ENCODE assay signal across 1 cellular context in genomic region chr1:44609768-44610526, GRCh38.
TF ChIP-seq lines count a peak whose summit lies in the region.

No MANE protein-coding gene starts in this region.

TF ChIP-seq in K562, 482 proteins besides CTCF, POLR2A, EP300 and RAD21 (continued from another document and continues in another):
- no peak for TF ChIP-seq GABPA (tag; conservative IDR thresholded peaks at IDR 0.05; ENCODE audit: low read depth)
- TF ChIP-seq STAT5A (IDR thresholded peaks at IDR 0.05; ENCODE audit: borderline replicate concordance, low read length) = peak; percentile 54; the same call in 1 of the 2 replicates
- TF ChIP-seq, protein P1, sequence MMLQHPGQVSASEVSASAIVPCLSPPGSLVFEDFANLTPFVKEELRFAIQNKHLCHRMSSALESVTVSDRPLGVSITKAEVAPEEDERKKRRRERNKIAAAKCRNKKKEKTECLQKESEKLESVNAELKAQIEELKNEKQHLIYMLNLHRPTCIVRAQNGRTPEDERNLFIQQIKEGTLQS (IDR thresholded peaks at IDR 0.05) = no peak
- TF ChIP-seq, protein P1 (CRISPR knock-in tag; conservative IDR thresholded peaks at IDR 0.05) = no peak
- no peak for TF ChIP-seq ZC3H8 (IDR thresholded peaks at IDR 0.05)
- no peak for TF ChIP-seq U2AF2 (optimal IDR thresholded peaks at IDR 0.05; ENCODE audit: low read depth, low read length)
- TF ChIP-seq BRD9 (IDR thresholded peaks at IDR 0.05; ENCODE audit: low read depth, partially characterized antibody) = no peak
- no peak for TF ChIP-seq RBM17 (IDR thresholded peaks at IDR 0.05; ENCODE audit: borderline replicate concordance, low read depth, low read length)
- TF ChIP-seq, protein P2, sequence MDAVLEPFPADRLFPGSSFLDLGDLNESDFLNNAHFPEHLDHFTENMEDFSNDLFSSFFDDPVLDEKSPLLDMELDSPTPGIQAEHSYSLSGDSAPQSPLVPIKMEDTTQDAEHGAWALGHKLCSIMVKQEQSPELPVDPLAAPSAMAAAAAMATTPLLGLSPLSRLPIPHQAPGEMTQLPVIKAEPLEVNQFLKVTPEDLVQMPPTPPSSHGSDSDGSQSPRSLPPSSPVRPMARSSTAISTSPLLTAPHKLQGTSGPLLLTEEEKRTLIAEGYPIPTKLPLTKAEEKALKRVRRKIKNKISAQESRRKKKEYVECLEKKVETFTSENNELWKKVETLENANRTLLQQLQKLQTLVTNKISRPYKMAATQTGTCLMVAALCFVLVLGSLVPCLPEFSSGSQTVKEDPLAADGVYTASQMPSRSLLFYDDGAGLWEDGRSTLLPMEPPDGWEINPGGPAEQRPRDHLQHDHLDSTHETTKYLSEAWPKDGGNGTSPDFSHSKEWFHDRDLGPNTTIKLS (IDR thresholded peaks at IDR 0.05; ENCODE audit: borderline replicate concordance, low read depth) = no peak
- TF ChIP-seq SAFB (IDR thresholded peaks at IDR 0.05; ENCODE audit: borderline replicate concordance, low read depth, low read length) = no peak
- TF ChIP-seq, protein P3, sequence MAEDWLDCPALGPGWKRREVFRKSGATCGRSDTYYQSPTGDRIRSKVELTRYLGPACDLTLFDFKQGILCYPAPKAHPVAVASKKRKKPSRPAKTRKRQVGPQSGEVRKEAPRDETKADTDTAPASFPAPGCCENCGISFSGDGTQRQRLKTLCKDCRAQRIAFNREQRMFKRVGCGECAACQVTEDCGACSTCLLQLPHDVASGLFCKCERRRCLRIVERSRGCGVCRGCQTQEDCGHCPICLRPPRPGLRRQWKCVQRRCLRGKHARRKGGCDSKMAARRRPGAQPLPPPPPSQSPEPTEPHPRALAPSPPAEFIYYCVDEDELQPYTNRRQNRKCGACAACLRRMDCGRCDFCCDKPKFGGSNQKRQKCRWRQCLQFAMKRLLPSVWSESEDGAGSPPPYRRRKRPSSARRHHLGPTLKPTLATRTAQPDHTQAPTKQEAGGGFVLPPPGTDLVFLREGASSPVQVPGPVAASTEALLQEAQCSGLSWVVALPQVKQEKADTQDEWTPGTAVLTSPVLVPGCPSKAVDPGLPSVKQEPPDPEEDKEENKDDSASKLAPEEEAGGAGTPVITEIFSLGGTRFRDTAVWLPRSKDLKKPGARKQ (CRISPR knock-in tag; IDR thresholded peaks at IDR 0.05) = no peak
- no peak for TF ChIP-seq TRIM28 (IDR thresholded peaks at IDR 0.05)
- no peak for TF ChIP-seq TEAD2 (tag; IDR thresholded peaks at IDR 0.05)
- TF ChIP-seq, protein P4, sequence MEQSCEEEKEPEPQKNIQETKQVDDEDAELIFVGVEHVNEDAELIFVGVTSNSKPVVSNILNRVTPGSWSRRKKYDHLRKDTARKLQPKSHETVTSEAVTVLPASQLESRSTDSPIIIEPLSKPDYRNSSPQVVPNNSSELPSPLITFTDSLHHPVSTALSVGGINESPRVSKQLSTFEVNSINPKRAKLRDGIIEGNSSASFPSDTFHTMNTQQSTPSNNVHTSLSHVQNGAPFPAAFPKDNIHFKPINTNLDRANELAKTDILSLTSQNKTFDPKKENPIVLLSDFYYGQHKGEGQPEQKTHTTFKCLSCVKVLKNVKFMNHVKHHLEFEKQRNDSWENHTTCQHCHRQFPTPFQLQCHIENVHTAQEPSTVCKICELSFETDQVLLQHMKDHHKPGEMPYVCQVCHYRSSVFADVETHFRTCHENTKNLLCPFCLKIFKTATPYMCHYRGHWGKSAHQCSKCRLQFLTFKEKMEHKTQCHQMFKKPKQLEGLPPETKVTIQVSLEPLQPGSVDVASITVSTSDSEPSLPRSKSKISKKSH (CRISPR knock-in tag; IDR thresholded peaks at IDR 0.05) = no peak
- peak; percentile 78 for TF ChIP-seq DPF2 (IDR thresholded peaks at IDR 0.05)
- peak; percentile 94 for TF ChIP-seq HMGN3 (IDR thresholded peaks at IDR 0.05; ENCODE audit: borderline replicate concordance, extremely low read depth, insufficient read length, low read depth, low read length)
- TF ChIP-seq ELF1 (tag; IDR thresholded peaks at IDR 0.05) = no peak
- TF ChIP-seq, protein P5, sequence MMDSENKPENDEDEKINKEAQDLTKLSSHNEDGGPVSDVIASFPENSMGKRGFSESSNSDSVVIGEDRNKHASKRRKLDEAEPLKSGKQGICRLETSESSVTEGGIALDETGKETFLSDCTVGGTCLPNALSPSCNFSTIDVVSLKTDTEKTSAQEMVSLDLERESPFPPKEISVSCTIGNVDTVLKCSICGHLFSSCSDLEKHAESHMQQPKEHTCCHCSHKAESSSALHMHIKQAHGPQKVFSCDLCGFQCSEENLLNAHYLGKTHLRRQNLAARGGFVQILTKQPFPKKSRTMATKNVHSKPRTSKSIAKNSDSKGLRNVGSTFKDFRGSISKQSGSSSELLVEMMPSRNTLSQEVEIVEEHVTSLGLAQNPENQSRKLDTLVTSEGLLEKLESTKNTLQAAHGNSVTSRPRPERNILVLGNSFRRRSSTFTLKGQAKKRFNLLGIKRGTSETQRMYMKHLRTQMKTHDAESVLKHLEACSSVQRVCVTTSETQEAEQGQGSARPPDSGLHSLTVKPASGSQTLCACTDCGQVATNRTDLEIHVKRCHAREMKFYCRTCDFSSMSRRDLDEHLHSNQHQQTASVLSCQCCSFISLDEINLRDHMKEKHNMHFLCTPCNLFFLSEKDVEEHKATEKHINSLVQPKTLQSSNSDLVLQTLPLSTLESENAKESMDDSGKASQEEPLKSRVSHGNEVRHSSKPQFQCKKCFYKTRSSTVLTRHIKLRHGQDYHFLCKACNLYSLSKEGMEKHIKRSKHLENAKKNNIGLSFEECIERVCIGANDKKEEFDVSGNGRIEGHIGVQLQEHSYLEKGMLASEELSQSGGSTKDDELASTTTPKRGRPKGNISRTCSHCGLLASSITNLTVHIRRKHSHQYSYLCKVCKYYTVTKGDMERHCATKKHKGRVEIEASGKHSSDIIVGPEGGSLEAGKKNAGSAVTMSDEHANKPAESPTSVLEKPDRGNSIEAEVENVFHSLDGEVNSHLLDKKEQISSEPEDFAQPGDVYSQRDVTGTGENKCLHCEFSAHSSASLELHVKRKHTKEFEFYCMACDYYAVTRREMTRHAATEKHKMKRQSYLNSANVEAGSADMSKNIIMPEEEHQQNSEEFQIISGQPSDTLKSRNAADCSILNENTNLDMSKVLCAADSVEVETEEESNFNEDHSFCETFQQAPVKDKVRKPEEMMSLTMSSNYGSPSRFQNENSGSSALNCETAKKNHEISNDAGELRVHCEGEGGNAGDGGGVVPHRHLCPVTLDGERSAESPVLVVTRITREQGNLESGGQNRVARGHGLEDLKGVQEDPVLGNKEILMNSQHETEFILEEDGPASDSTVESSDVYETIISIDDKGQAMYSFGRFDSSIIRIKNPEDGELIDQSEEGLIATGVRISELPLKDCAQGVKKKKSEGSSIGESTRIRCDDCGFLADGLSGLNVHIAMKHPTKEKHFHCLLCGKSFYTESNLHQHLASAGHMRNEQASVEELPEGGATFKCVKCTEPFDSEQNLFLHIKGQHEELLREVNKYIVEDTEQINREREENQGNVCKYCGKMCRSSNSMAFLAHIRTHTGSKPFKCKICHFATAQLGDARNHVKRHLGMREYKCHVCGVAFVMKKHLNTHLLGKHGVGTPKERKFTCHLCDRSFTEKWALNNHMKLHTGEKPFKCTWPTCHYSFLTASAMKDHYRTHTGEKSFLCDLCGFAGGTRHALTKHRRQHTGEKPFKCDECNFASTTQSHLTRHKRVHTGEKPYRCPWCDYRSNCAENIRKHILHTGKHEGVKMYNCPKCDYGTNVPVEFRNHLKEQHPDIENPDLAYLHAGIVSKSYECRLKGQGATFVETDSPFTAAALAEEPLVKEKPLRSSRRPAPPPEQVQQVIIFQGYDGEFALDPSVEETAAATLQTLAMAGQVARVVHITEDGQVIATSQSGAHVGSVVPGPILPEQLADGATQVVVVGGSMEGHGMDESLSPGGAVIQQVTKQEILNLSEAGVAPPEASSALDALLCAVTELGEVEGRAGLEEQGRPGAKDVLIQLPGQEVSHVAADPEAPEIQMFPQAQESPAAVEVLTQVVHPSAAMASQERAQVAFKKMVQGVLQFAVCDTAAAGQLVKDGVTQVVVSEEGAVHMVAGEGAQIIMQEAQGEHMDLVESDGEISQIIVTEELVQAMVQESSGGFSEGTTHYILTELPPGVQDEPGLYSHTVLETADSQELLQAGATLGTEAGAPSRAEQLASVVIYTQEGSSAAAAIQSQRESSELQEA (IDR thresholded peaks at IDR 0.05; ENCODE audit: low read depth) = no peak
- no peak for TF ChIP-seq DACH1 (IDR thresholded peaks at IDR 0.05; ENCODE audit: partially characterized antibody)
- TF ChIP-seq ZNF165 (CRISPR knock-in tag; IDR thresholded peaks at IDR 0.05; ENCODE audit: borderline replicate concordance) = no peak
- TF ChIP-seq GMEB1 (CRISPR knock-in tag; IDR thresholded peaks at IDR 0.05) = no peak
- TF ChIP-seq FOS (IDR thresholded peaks at IDR 0.05; ENCODE audit: extremely low read depth, insufficient read length) = no peak
- no peak for TF ChIP-seq HNRNPH1 (optimal IDR thresholded peaks at IDR 0.05; ENCODE audit: low read depth, low read length)
- no peak for TF ChIP-seq ZNF395 (CRISPR knock-in tag; IDR thresholded peaks at IDR 0.05)
- peak in 1 of 2 experiments; percentile 49; a peak in 1 of 3 replicates for TF ChIP-seq CBX3 (IDR thresholded peaks at IDR 0.05; ENCODE audit: borderline replicate concordance in 1 of 2, low read length in 2 of 2)
- TF ChIP-seq, protein P6, sequence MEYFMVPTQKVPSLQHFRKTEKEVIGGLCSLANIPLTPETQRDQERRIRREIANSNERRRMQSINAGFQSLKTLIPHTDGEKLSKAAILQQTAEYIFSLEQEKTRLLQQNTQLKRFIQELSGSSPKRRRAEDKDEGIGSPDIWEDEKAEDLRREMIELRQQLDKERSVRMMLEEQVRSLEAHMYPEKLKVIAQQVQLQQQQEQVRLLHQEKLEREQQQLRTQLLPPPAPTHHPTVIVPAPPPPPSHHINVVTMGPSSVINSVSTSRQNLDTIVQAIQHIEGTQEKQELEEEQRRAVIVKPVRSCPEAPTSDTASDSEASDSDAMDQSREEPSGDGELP (CRISPR knock-in tag; IDR thresholded peaks at IDR 0.05; ENCODE audit: borderline replicate concordance) = peak; percentile 78; the same call in 1 of the 2 replicates
- no peak for TF ChIP-seq ETV1 (tag; conservative IDR thresholded peaks at IDR 0.05; ENCODE audit: low read depth)
- no peak for TF ChIP-seq ASH1L (IDR thresholded peaks at IDR 0.05; ENCODE audit: borderline replicate concordance, low read depth, partially characterized antibody)
- TF ChIP-seq SRSF9 (IDR thresholded peaks at IDR 0.05; ENCODE audit: borderline replicate concordance, low read depth, low read length) = no peak
- peak; percentile 77; the same call in 1 of the 2 replicates for TF ChIP-seq TAL1 (IDR thresholded peaks at IDR 0.05)
- no peak for TF ChIP-seq ZNF239 (CRISPR knock-in tag; IDR thresholded peaks at IDR 0.05)
- no peak for TF ChIP-seq FOXP4 (CRISPR knock-in tag; IDR thresholded peaks at IDR 0.05; ENCODE audit: borderline replicate concordance)
- TF ChIP-seq, protein P7, sequence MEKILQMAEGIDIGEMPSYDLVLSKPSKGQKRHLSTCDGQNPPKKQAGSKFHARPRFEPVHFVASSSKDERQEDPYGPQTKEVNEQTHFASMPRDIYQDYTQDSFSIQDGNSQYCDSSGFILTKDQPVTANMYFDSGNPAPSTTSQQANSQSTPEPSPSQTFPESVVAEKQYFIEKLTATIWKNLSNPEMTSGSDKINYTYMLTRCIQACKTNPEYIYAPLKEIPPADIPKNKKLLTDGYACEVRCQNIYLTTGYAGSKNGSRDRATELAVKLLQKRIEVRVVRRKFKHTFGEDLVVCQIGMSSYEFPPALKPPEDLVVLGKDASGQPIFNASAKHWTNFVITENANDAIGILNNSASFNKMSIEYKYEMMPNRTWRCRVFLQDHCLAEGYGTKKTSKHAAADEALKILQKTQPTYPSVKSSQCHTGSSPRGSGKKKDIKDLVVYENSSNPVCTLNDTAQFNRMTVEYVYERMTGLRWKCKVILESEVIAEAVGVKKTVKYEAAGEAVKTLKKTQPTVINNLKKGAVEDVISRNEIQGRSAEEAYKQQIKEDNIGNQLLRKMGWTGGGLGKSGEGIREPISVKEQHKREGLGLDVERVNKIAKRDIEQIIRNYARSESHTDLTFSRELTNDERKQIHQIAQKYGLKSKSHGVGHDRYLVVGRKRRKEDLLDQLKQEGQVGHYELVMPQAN (IDR thresholded peaks at IDR 0.05; ENCODE audit: borderline replicate concordance) = no peak
- TF ChIP-seq ZNF778 (CRISPR knock-in tag; IDR thresholded peaks at IDR 0.05) = no peak
- TF ChIP-seq PCBP2 (IDR thresholded peaks at IDR 0.05; ENCODE audit: low read depth, low read length, poor library complexity, severe bottlenecking) = no peak
- TF ChIP-seq C11orf30 (IDR thresholded peaks at IDR 0.05; ENCODE audit: low read depth) = no peak
- no peak for TF ChIP-seq RNF2 (IDR thresholded peaks at IDR 0.05)
- no peak for TF ChIP-seq ZNF124 (CRISPR knock-in tag; IDR thresholded peaks at IDR 0.05)
